ENCODE assay signal across 22 cellular contexts in genomic region chr7:157910446-157910845, GRCh38.
A peak's percentile ranks its signal among the peaks of the same experiment; 100 is the strongest.
DNase-seq lines count a peak whose midpoint lies in the region; ATAC-seq, FAIRE-seq and TF ChIP-seq lines count a peak whose summit lies in the region.
"Had no signal": no experiment of that assay in that cellular context is flagged by ENCODE, and none has a peak within 500 bp of the region (broad histone marks: within the 10 kb centered on the region; RNA-seq: fewer than 3 reads in every experiment).

No MANE protein-coding gene starts in this region.

- H2AK5ac ChIP-seq in H1 (ENCODE audit: low read depth, low read length), result peak overlapping the region; percentile 28; the same call in 1 of the 2 replicates

- no peak overlapping the region for H2BK5ac ChIP-seq in H1 (ENCODE audit: low read depth, low read length)

- no peak overlapping the region for H3K4me2 ChIP-seq in H1 (ENCODE audit: insufficient read depth in 1 of 2, low read depth in 2 of 2, low read length in 2 of 2)
- H3K4me2 ChIP-seq: KMS-11 had no signal

- H3K56ac ChIP-seq in H1 (replicated peaks; ENCODE audit: insufficient read length, low read depth, low read length), result no peak overlapping the region

- 0 out of 7 replicates have a peak overlapping the region, but pooled peaks of 1 of the 4 experiments have one; percentile 30 for H3K9ac ChIP-seq in H1 (replicated peaks in 1 of 4; ENCODE audit: extremely low read depth in 1 of 4, low read depth in 3 of 4, low read length in 3 of 4)
- H3K9ac ChIP-seq: KMS-11 had no signal

- peaks cover 5 to 10% (median 6%) of the 10 kb centered on the region in 4 experiments; a peak in 6 of 7 replicates for H3K4me1 ChIP-seq in H1 (replicated peaks in 1 of 4; ENCODE audit: control insufficient read depth in 3 of 4, insufficient read depth in 4 of 4, low read length in 3 of 4)

- H3K79me2 ChIP-seq in H1 (ENCODE audit: control insufficient read depth in 1 of 2, insufficient read depth in 2 of 2, low read length in 2 of 2), result no peaks in the 10 kb centered on the region

- TF ChIP-seq CTCF in H1 (IDR thresholded peaks at IDR 0.05; ENCODE audit: control extremely low read depth in 1 of 3, insufficient read depth in 1 of 3, low read depth in 1 of 3, low read length in 3 of 3), result no peak

- no peak overlapping the region for H2BK12ac ChIP-seq in H1 (ENCODE audit: low read depth, low read length)

- no peak for TF ChIP-seq POLR2A in H1 (IDR thresholded peaks at IDR 0.05; ENCODE audit: control extremely low read depth in 1 of 2, low read depth in 2 of 2, low read length in 2 of 2)

- no peaks in the 10 kb centered on the region for H4K20me1 ChIP-seq in H1 (replicated peaks in 1 of 2; ENCODE audit: control insufficient read depth in 1 of 2, insufficient read depth in 2 of 2, low read length in 2 of 2)

- no peak for TF ChIP-seq RAD21 in H1 (IDR thresholded peaks at IDR 0.05 in 1 of 2, conservative IDR thresholded peaks at IDR 0.05 in 1 of 2; ENCODE audit: low read depth in 2 of 2, low read length in 2 of 2)

- no peaks in the 10 kb centered on the region for H3K23me2 ChIP-seq in H1 (ENCODE audit: low read depth, low read length)

- H3K4ac ChIP-seq in H1 (replicated peaks; ENCODE audit: insufficient read length, low read depth, low read length), result no peak overlapping the region

- H2AFZ ChIP-seq in H1 (ENCODE audit: low read length), result no peak overlapping the region

- TF ChIP-seq EP300 in H1 (IDR thresholded peaks at IDR 0.05; ENCODE audit: borderline replicate concordance in 1 of 2, low read depth in 2 of 2, low read length in 2 of 2), result no peak

- CTCF ChIA-PET in H1 (lab: Charles Lee; ENCODE audit: partially characterized antibody), result no interaction called here

- DNase-seq in NCI-H1048 (lab: John Stamatoyannopoulos, UW) (peak; percentile 17), NCI-H2171 (lab: John Stamatoyannopoulos, UW) (peak; percentile 87), H1 (ENCODE audit: low read depth in 1 of 2, low spot score in 2 of 2) (no peak), NCI-H1930 (lab: John Stamatoyannopoulos, UW) (no peak)
- DNase-seq in activated CD4-positive, CD25-positive, alpha-beta regulatory T cell treated with anti-CD3 and anti-CD28 coated beads, Interleukin-2, amount 50 U/mL, for 72 hours, result no peak
- DNase-seq: ACHN, AML-193, DMS79, HFFc6, NCI-H1092, NCI-H187, NCI-H446, NCI-H774, SIG-M5, T-cell had no signal

- H3K36me3 ChIP-seq in H1 (ENCODE audit: control insufficient read depth in 2 of 4, insufficient read depth in 4 of 4, low read length in 3 of 4), result no peaks in the 10 kb centered on the region

- H3K4me3 Mint-ChIP-seq in stimulated activated memory B cell treated with anti-CD40 and anti-IgM and Interleukin-4, amounts not matched to agents 10 μg/mL and 1 μg/mL and 100 μg/mL, for 72 hours, result no peak overlapping the region
- H3K4me3 Mint-ChIP-seq: CD14-positive monocyte, HFFc6, T-cell had no signal

- no peak overlapping the region for H2BK15ac ChIP-seq in H1 (ENCODE audit: low read length)

- WGBS in H1 (ENCODE audit: extremely low coverage in 1 of 2, insufficient coverage in 1 of 2, insufficient read length in 1 of 2, insufficient replicate concordance in 2 of 2, low coverage in 1 of 2, low lambda C conversion rate in 2 of 2, missing lambda C conversion rate in 1 of 2), 2 experiments, result 93% methylated on average over 27 of the region's 35 CpGs; no CpG with 5 or more reads in 1 of the 2 experiments

- no peak for FAIRE-seq in H1 (lab: Jason Lieb, UNC)
- FAIRE-seq: GM12892, H54 had no signal

- no peak overlapping the region for H3K23ac ChIP-seq in H1 (ENCODE audit: insufficient read length)

- no peak overlapping the region for H2BK20ac ChIP-seq in H1 (ENCODE audit: low read length)

- H3K36me3 Mint-ChIP-seq in stimulated activated memory B cell treated with anti-CD40 and anti-IgM and Interleukin-4, amounts not matched to agents 10 μg/mL and 1 μg/mL and 100 μg/mL, for 72 hours, result no peaks in the 10 kb centered on the region
- H3K36me3 Mint-ChIP-seq: CD14-positive monocyte, T-cell had no signal

- H3K14ac ChIP-seq in H1 (ENCODE audit: insufficient read length), result no peak overlapping the region

- POLR2A ChIA-PET in H1 (lab: Charles Lee; ENCODE audit: partially characterized antibody), result no interaction called here

- H3K79me1 ChIP-seq in H1 (ENCODE audit: low read depth, low read length), result no peaks in the 10 kb centered on the region

- peak; percentile 27 for ATAC-seq in stimulated activated memory B cell treated with anti-CD40 and anti-IgM and Interleukin-4, amounts not matched to agents 10 μg/mL and 1 μg/mL and 100 μg/mL, for 72 hours
- ATAC-seq in HG02610 (IDR thresholded peaks at IDR 0.05; ENCODE audit: unreplicated experiment), result no peak
- ATAC-seq: SK-N-SH treated with all-trans-retinoic acid at 6 μM for 48 hours, T-cell had no signal

- H4K5ac ChIP-seq in H1 (ENCODE audit: insufficient read length, low read depth, low read length), result no peak overlapping the region

- H3K4me3 ChIP-seq in H1 (ENCODE audit: extremely low read depth in 1 of 4, insufficient read depth in 2 of 4, low read depth in 3 of 4, low read length in 4 of 4), result no peak overlapping the region

- peaks cover 8% of the 10 kb centered on the region for H3K27me3 Mint-ChIP-seq in stimulated activated memory B cell treated with anti-CD40 and anti-IgM and Interleukin-4, amounts not matched to agents 10 μg/mL and 1 μg/mL and 100 μg/mL, for 72 hours
- H3K27me3 Mint-ChIP-seq: T-cell had no signal

- H4K8ac ChIP-seq in H1 (ENCODE audit: extremely low read depth, insufficient read depth, low read length), result 0 out of 2 replicates have a peak overlapping the region, but pooled peaks have one; percentile 11

- no peaks in the 10 kb centered on the region for H3K27me3 ChIP-seq in H1 (replicated peaks in 1 of 4; ENCODE audit: control insufficient read depth in 3 of 4, extremely low read depth in 1 of 4, insufficient read depth in 3 of 4, low read length in 3 of 4)

- no peak overlapping the region for H3K27ac Mint-ChIP-seq in stimulated activated memory B cell treated with anti-CD40 and anti-IgM and Interleukin-4, amounts not matched to agents 10 μg/mL and 1 μg/mL and 100 μg/mL, for 72 hours
- H3K27ac Mint-ChIP-seq: HFFc6, T-cell had no signal

- no peak overlapping the region for H4K91ac ChIP-seq in H1 (replicated peaks; ENCODE audit: insufficient read length, low read length)

- no peak overlapping the region for H3K27ac ChIP-seq in H1 (ENCODE audit: low read depth, low read length)
- H3K27ac ChIP-seq: KMS-11 had no signal

- H3K9me3 Mint-ChIP-seq in stimulated activated memory B cell treated with anti-CD40 and anti-IgM and Interleukin-4, amounts not matched to agents 10 μg/mL and 1 μg/mL and 100 μg/mL, for 72 hours, result peaks cover 10% of the 10 kb centered on the region

- no peaks in the 10 kb centered on the region for H3K4me1 Mint-ChIP-seq in stimulated activated memory B cell treated with anti-CD40 and anti-IgM and Interleukin-4, amounts not matched to agents 10 μg/mL and 1 μg/mL and 100 μg/mL, for 72 hours
- H3K4me1 Mint-ChIP-seq: CD14-positive monocyte, T-cell had no signal

- H3K9me3 ChIP-seq in H1 (ENCODE audit: insufficient read depth in 2 of 2, low read depth in 1 of 2, low read length in 1 of 2), result peaks cover 7% of the 10 kb centered on the region in 2 experiments; a peak in 2 of 4 replicates

- no peak overlapping the region for H2BK120ac ChIP-seq in H1 (replicated peaks; ENCODE audit: low read depth, low read length)

- H3K18ac ChIP-seq in H1 (ENCODE audit: extremely low read depth, low read length), result no peak overlapping the region

TF ChIP-seq in H1, 55 proteins besides CTCF, POLR2A, EP300 and RAD21:
- TF ChIP-seq SIRT6 (IDR thresholded peaks at IDR 0.05; ENCODE audit: low read length), result no peak
- no peak for TF ChIP-seq CEBPB (IDR thresholded peaks at IDR 0.05; ENCODE audit: low read depth, low read length)
- TF ChIP-seq GTF2F1 (IDR thresholded peaks at IDR 0.05; ENCODE audit: borderline replicate concordance, low read depth, low read length), result no peak
- TF ChIP-seq SUZ12 (IDR thresholded peaks at IDR 0.05; ENCODE audit: low read length), result no peak
- no peak for TF ChIP-seq CTBP2 (IDR thresholded peaks at IDR 0.05; ENCODE audit: borderline replicate concordance, insufficient read depth, insufficient read length, low read length)
- TF ChIP-seq SIN3A (conservative IDR thresholded peaks at IDR 0.05 in 1 of 2, IDR thresholded peaks at IDR 0.05 in 1 of 2; ENCODE audit: low read depth in 1 of 2, low read length in 2 of 2), result no peak
- no peak for TF ChIP-seq BRCA1 (IDR thresholded peaks at IDR 0.05; ENCODE audit: low read depth, low read length)
- TF ChIP-seq TAF1 (IDR thresholded peaks at IDR 0.05; ENCODE audit: low read depth, low read length), result no peak
- no peak for TF ChIP-seq TEAD4 (IDR thresholded peaks at IDR 0.05; ENCODE audit: low read depth, low read length)
- TF ChIP-seq CHD1 (IDR thresholded peaks at IDR 0.05; ENCODE audit: low read depth, low read length), result no peak
- no peak for TF ChIP-seq POU5F1 (IDR thresholded peaks at IDR 0.05; ENCODE audit: low read depth, low read length)
- no peak for TF ChIP-seq NRF1 (IDR thresholded peaks at IDR 0.05; ENCODE audit: low read depth, low read length)
- no peak for TF ChIP-seq SAP30 (IDR thresholded peaks at IDR 0.05; ENCODE audit: insufficient read depth, insufficient replicate concordance, low read length)

Comparison
In these comparisons a context has a peak if more than half of its experiments do, and no peak if none do; other contexts are left out.
1. DNase-seq: peak in NCI-H1048 (single experiment) and NCI-H2171 (single experiment); none in H1 (0 of 2), activated CD4-positive, CD25-positive, alpha-beta regulatory T cell treated with anti-CD3 and anti-CD28 coated beads, Interleukin-2, amount 50 U/mL, for 72 hours (single experiment) and NCI-H1930 (0 of 2).